In genomic region chrX:107447642-107448041, GRCh38 we compare ENCODE assay signal across 20 cellular contexts. TPM values are rescaled to one million over a fixed set of nuclear protein-coding genes. Genes with fewer than 3 reads are reported as not detected.
DNase-seq lines count a peak whose midpoint lies in the region; TF ChIP-seq lines count a peak whose summit lies in the region.
"Had no signal": no experiment of that assay in that cellular context is flagged by ENCODE, and none has a peak within 500 bp of the region (broad histone marks: within the 10 kb centered on the region; RNA-seq: fewer than 3 reads in every experiment).

No MANE protein-coding gene starts in this region.

- H3K4me1 ChIP-seq in neuronal stem cell (ENCODE audit: control insufficient read depth in 2 of 2, insufficient read depth in 1 of 2, low read depth in 1 of 2, low read length in 2 of 2) (peaks cover 8 to 12% of the 10 kb centered on the region in 2 donors), SJCRH30 (no peaks in the 10 kb centered on the region)

- no peak overlapping the region for H3K23ac ChIP-seq in neuronal stem cell (ENCODE audit: low read depth, low read length, poor library complexity)

- no peak overlapping the region for H2BK5ac ChIP-seq in neuronal stem cell (ENCODE audit: low read length)

- no peak overlapping the region for H2AK5ac ChIP-seq in neuronal stem cell (ENCODE audit: low read depth, low read length)

- H2BK15ac ChIP-seq in neuronal stem cell (ENCODE audit: low read length), result no peak overlapping the region

- no peaks in the 10 kb centered on the region for H3K9me3 ChIP-seq in neuronal stem cell (replicated peaks in 1 of 2; ENCODE audit: control insufficient read depth in 2 of 2, insufficient read depth in 1 of 2, low read depth in 1 of 2, low read length in 2 of 2)
- H3K9me3 ChIP-seq in SJCRH30 (replicated peaks), result no peaks in the 10 kb centered on the region

- H2AFZ ChIP-seq in neuronal stem cell (ENCODE audit: low read length), result peak overlapping the region; percentile 83

- peaks cover 41% of the 10 kb centered on the region for H3K4me1 Mint-ChIP-seq in brain

- H4K91ac ChIP-seq in neuronal stem cell (ENCODE audit: low read depth, low read length, poor library complexity), result no peak overlapping the region

- no peak overlapping the region for H3K4me3 ChIP-seq in neuronal stem cell (ENCODE audit: low read length in 2 of 2)
- H3K4me3 ChIP-seq in SJCRH30, result no peak overlapping the region
- H3K4me3 ChIP-seq: GM12878 had no signal

- H3K27ac Mint-ChIP-seq in brain, result peak overlapping the region in 4 of 5 experiments; percentile 24 to 93 (median 84)
- H3K27ac Mint-ChIP-seq: B cell, CD14-positive monocyte had no signal

- no peaks in the 10 kb centered on the region for H3K79me1 ChIP-seq in neuronal stem cell (ENCODE audit: low read depth, low read length)

- H3K27ac ChIP-seq in neuronal stem cell (replicated peaks; ENCODE audit: low read length), result no peak overlapping the region
- no peak overlapping the region for H3K27ac ChIP-seq in SJCRH30

- DNase-seq in AG20443 (ENCODE audit: low spot score) (peak; percentile 9), HCEC 1CT (peak; percentile 13), neuronal stem cell (ENCODE audit: low spot score) (no peak), LoVo (ENCODE audit: low spot score) (no peak), hippocampal formation (lab: John Stamatoyannopoulos, UW) (no peak), SJCRH30 (no peak)
- DNase-seq: DMS79 treated with DMSO at 0.1 percent for 48 hours, H7, KBM-7, MV-4-11, NCI-H1694, NCI-H2081 treated with DMSO at 0.1 percent for 48 hours, NCI-H446, NCI-H526, OCI-M1 had no signal

- H2BK12ac ChIP-seq in neuronal stem cell (ENCODE audit: low read length), result no peak overlapping the region

- H3K36me3 Mint-ChIP-seq in brain, result no peaks in the 10 kb centered on the region
- H3K36me3 Mint-ChIP-seq: CD14-positive monocyte had no signal

- H3K27me3 Mint-ChIP-seq in brain, result peaks cover 27% of the 10 kb centered on the region

- peak overlapping the region; percentile 5 to 85 (median 82) for H3K4me3 Mint-ChIP-seq in brain

- no peak overlapping the region for H3K9ac ChIP-seq in neuronal stem cell (ENCODE audit: low read depth, low read length, poor library complexity)

- no peaks in the 10 kb centered on the region for H3K36me3 ChIP-seq in neuronal stem cell (replicated peaks in 1 of 2; ENCODE audit: control insufficient read depth in 2 of 2, insufficient read depth in 2 of 2, low read length in 2 of 2)
- H3K36me3 ChIP-seq in SJCRH30, result no peaks in the 10 kb centered on the region

- no peak overlapping the region for H4K8ac ChIP-seq in neuronal stem cell (ENCODE audit: low read depth, low read length)

- no peak for TF ChIP-seq CTCF in brain (conservative IDR thresholded peaks at IDR 0.05)

- H3K9me3 Mint-ChIP-seq in brain, result peaks cover 0 to 4% (median 0%) of the 10 kb centered on the region in 5 experiments

- H2BK120ac ChIP-seq in neuronal stem cell (ENCODE audit: low read depth, low read length), result no peak overlapping the region

- no peak overlapping the region for H3K14ac ChIP-seq in neuronal stem cell (ENCODE audit: low read length)

- no peak overlapping the region for H3K18ac ChIP-seq in neuronal stem cell (ENCODE audit: low read length)

- no peak overlapping the region for H3K4ac ChIP-seq in neuronal stem cell (ENCODE audit: low read length)

- H3K4me2 ChIP-seq in neuronal stem cell (ENCODE audit: insufficient read depth, low read length, poor library complexity, severe bottlenecking), result no peak overlapping the region

- H3K27me3 ChIP-seq in neuronal stem cell (ENCODE audit: control insufficient read depth in 3 of 3, insufficient read depth in 3 of 3, low read depth in 1 of 3, low read length in 3 of 3) (peaks cover 0 to 16% (median 5%) of the 10 kb centered on the region in 3 experiments), SJCRH30 (no peaks in the 10 kb centered on the region)

RNA-seq across cellular contexts. Expression of gene FRMPD3, which starts 1.8 kb away (rescaled TPM):
- 1.0 TPM for polyA plus RNA-seq in brain (ENCODE audit: insufficient read depth, low read depth, low replicate concordance)
- 0.39 TPM for polyA plus RNA-seq in neuronal stem cell (2013, experiment 1 of 2)
- polyA plus RNA-seq in neuronal stem cell (2013, experiment 2 of 2), result 0.39 TPM
- total RNA-seq in SJCRH30 (2014; rRNA removed; shearing (Covaris generic)), result 0.04 TPM in 1 of 2 replicates, not detected in the other
- total RNA-seq: Right ventricle myocardium inferior had no signal
- polyA plus RNA-seq: CD14-positive monocyte had no signal

Comparison
In these comparisons a context has a peak if more than half of its experiments do, and no peak if none do; other contexts are left out.
1. DNase-seq: peak in AG20443 (single experiment) and HCEC 1CT (single experiment); none in neuronal stem cell (single experiment), LoVo (single experiment), hippocampal formation (0 of 2) and SJCRH30 (0 of 2).